ENCODE assay signal across 8 cellular contexts in the genomic region with DNA sequence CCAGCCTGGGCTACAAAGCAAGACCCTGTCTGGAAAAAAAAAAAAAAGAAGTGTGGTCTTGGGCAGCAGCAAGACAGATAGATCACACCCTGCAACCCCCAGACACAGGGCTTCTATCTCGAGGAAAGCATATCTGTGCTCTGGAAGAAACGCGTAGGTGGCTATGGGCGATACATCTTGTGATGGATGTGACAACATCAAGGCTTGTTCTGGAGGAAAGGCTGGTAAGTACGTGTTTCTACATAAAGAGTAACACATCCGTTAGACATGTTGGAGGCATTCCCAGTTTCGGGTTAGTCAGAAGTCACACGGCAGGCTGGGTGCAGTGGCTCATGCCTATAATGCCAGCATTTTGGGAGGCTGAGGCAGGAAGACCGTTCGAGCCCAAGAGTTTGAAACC. TPM values are rescaled to one million over a fixed set of nuclear protein-coding genes. Genes with fewer than 3 reads are reported as not detected.
DNase-seq lines count a peak whose midpoint lies in the region; ATAC-seq, FAIRE-seq and TF ChIP-seq lines count a peak whose summit lies in the region.

No MANE protein-coding gene starts in this region.

- FAIRE-seq in GM12891 (lab: Jason Lieb, UNC), result peak; percentile 71

- DNase-seq in GM12891 (ENCODE audit: insufficient read length, low spot score), result no peak
- DNase-seq in RPMI8226, result peak; percentile 50
- no peak for DNase-seq in coronary artery (ENCODE audit: low spot score)
- peak in 41 of 56 donors; percentile 1 to 80 (median 29) for DNase-seq in nucleus accumbens (lab: John Stamatoyannopoulos, UW)
- DNase-seq in NCI-H82 (lab: John Stamatoyannopoulos, UW), result no peak
- no peak for DNase-seq in effector CD8-positive, alpha-beta T cell (lab: John Stamatoyannopoulos, UW)

- peak overlapping the region; percentile 3 to 47 for H3K27ac ChIP-seq in coronary artery

- TF ChIP-seq CTCF in coronary artery (IDR thresholded peaks at IDR 0.05), result no peak

- peak overlapping the region; percentile 45 for H3K4me3 ChIP-seq in coronary artery

- ATAC-seq in GM21390 (IDR thresholded peaks at IDR 0.05; ENCODE audit: unreplicated experiment), result no peak
- no peak for ATAC-seq in activated CD4-positive, CD25-positive, alpha-beta regulatory T cell treated with anti-CD3 and anti-CD28 coated beads, Interleukin-2, amount 50 U/mL, for 24 hours

- no peak for TF ChIP-seq POLR2A in GM12891 (IDR thresholded peaks at IDR 0.05; ENCODE audit: low read depth, low read length)

TF ChIP-seq in GM12891, 5 proteins besides CTCF, POLR2A, EP300 and RAD21:
- no peak for TF ChIP-seq TAF1 (IDR thresholded peaks at IDR 0.05; ENCODE audit: low read depth, low read length)
- TF ChIP-seq SPI1 (IDR thresholded peaks at IDR 0.05; ENCODE audit: low read depth, low read length), result no peak
- TF ChIP-seq POLR2AphosphoS5 (IDR thresholded peaks at IDR 0.05; ENCODE audit: low read depth, low read length), result no peak
- TF ChIP-seq POU2F2 (IDR thresholded peaks at IDR 0.05; ENCODE audit: low read depth, low read length), result no peak
- no peak for TF ChIP-seq PAX5 (IDR thresholded peaks at IDR 0.05; ENCODE audit: insufficient read depth, low read length, severe bottlenecking)

RNA-seq across cellular contexts. Expression of gene DHDH, which starts 6.6 kb away (rescaled TPM):
- 0.71 TPM for polyA plus RNA-seq in GM12891 (2012; ENCODE audit: low read depth, missing spikeins)

RNA-seq across cellular contexts. Expression of gene NUCB1, which starts 26.8 kb away (rescaled TPM):
- 106 TPM for polyA plus RNA-seq in GM12891 (2012; ENCODE audit: low read depth, missing spikeins)

RNA-seq across cellular contexts. Expression of gene BAX, which starts 27.8 kb away (rescaled TPM):
- 262 TPM for polyA plus RNA-seq in GM12891 (2012; ENCODE audit: low read depth, missing spikeins)

RNA-seq across cellular contexts. Expression of gene TULP2, which starts 28.4 kb away (rescaled TPM):
- 0.35 TPM for polyA plus RNA-seq in GM12891 (2012; ENCODE audit: low read depth, missing spikeins)

RNA-seq across cellular contexts. Expression of gene FTL, which starts 38.2 kb away (rescaled TPM):
- polyA plus RNA-seq in GM12891 (2012; ENCODE audit: low read depth, missing spikeins), result 2,219 TPM

Comparison
In these comparisons a context has a peak if more than half of its experiments do, and no peak if none do; other contexts are left out.
1. DNase-seq: peak in RPMI8226 (single experiment) and nucleus accumbens (41 of 56); none in GM12891 (single experiment), coronary artery (single experiment), NCI-H82 (single experiment) and effector CD8-positive, alpha-beta T cell (single experiment).